ENCODE assay signal across 8 cellular contexts in the genomic region with DNA sequence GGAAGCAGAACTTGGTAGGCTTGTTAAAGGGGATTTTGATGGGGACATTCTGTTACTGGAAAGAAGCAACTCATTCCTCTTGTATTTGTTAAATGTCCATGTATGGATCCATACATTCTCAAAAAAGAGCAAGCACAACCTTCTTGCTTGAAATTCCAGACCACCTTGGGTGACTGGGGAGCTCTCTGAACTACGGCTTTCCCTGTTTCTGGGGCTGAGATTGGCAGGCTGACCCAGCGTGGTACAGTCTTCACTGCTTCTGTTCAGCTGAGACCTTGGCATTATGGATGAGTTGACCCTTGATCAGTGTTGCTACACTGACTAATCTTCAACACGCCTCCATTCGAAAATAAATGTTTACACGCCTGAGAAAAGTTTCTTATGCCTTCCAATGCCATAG. TPM values are rescaled to one million over a fixed set of nuclear protein-coding genes. Genes with fewer than 3 reads are reported as not detected.
"Had no signal": no experiment of that assay in that cellular context is flagged by ENCODE, and none has a peak within 500 bp of the region (broad histone marks: within the 10 kb centered on the region; RNA-seq: fewer than 3 reads in every experiment).

No MANE protein-coding gene starts in this region.

- FAIRE-seq: G401.6, GM12878, GM12892, GM18507, GM19239 had no signal

- H3K4me3 ChIP-seq: GM12878 had no signal

- ATAC-seq: GM12878 had no signal

- DNase-seq: GDM1, GF-D8 had no signal

RNA-seq across cellular contexts. Expression of a gene that starts 38.5 kb away (rescaled TPM):
- total RNA-seq: G401 had no signal
